In the genomic region with DNA sequence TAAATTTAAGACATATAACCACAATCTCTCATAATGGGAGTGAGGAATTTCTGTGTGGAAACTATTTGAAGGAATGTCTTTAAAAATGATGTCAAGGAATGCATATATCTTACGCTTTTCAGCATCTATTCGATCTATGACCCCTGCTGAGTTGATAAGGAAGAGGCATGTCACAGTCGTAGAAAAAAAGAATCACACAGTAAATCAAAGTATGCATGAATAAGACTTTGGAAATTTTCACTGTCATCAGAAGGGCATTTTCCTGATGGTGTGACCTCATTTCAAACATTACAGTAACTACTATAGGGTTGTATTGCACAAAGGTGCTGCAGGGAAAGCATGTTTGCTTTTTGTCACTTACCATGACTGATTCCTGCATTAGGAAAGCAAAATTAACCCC, we compare ENCODE assay signal across 17 cellular contexts. TPM values are rescaled to one million over a fixed set of nuclear protein-coding genes. Genes with fewer than 3 reads are reported as not detected.
A peak's percentile ranks its signal among the peaks of the same experiment; 100 is the strongest.
DNase-seq lines count a peak whose midpoint lies in the region; ATAC-seq, FAIRE-seq and TF ChIP-seq lines count a peak whose summit lies in the region.
"Had no signal": no experiment of that assay in that cellular context is flagged by ENCODE, and none has a peak within 500 bp of the region (broad histone marks: within the 10 kb centered on the region; RNA-seq: fewer than 3 reads in every experiment).

No MANE protein-coding gene starts in this region.

- no peaks in the 10 kb centered on the region for H3K9me1 ChIP-seq in endothelial cell of umbilical vein (replicated peaks; ENCODE audit: control insufficient read depth, extremely low read depth, insufficient read depth, low read length)

- H4K20me1 ChIP-seq in endothelial cell of umbilical vein (replicated peaks; ENCODE audit: control insufficient read depth, extremely low read depth, insufficient read depth, low read length) (no peaks in the 10 kb centered on the region), osteoblast (ENCODE audit: insufficient read depth, low read length) (no peaks in the 10 kb centered on the region), hepatocyte (ENCODE audit: insufficient read depth, poor library complexity, severe bottlenecking) (no peaks in the 10 kb centered on the region)

- no peak overlapping the region for H3K27ac Mint-ChIP-seq in T-helper 17 cell
- no peak overlapping the region for H3K27ac Mint-ChIP-seq in natural killer cell treated with Interleukin-12 subunit alpha and Interleukin-12 subunit beta and Interleukin-15 and Interleukin-18, amount 100 ng/mL, for 72 hours
- H3K27ac Mint-ChIP-seq: activated CD4-positive, alpha-beta T cell treated with anti-CD3 and anti-CD28 coated beads for 36 hours; activated T-cell treated with anti-CD3 and anti-CD28 coated beads, Interleukin-2, amount 50 U/mL, for 72 hours; CD8-positive, alpha-beta T cell; H9; naive thymus-derived CD8-positive, alpha-beta T cell; T-helper 1 cell treated with Interleukin-12 subunit alpha and Interleukin-12 subunit beta and Interleukin-4 antibody, amounts not matched to agents 30 μg/mL and 1 μg/mL, for 36 hours had no signal

- peaks cover 2% of the 10 kb centered on the region for H3K4me1 Mint-ChIP-seq in T-helper 17 cell
- H3K4me1 Mint-ChIP-seq in natural killer cell treated with Interleukin-12 subunit alpha and Interleukin-12 subunit beta and Interleukin-15 and Interleukin-18, amount 100 ng/mL, for 72 hours (ENCODE audit: low read depth in 2 of 2), result no peaks in the 10 kb centered on the region
- H3K4me1 Mint-ChIP-seq: activated CD4-positive, alpha-beta T cell treated with anti-CD3 and anti-CD28 coated beads for 36 hours; H9; naive thymus-derived CD8-positive, alpha-beta T cell had no signal

- peaks cover 5% of the 10 kb centered on the region for H3K36me3 Mint-ChIP-seq in T-helper 17 cell (ENCODE audit: low read depth)
- peaks cover 8% of the 10 kb centered on the region for H3K36me3 Mint-ChIP-seq in natural killer cell treated with Interleukin-12 subunit alpha and Interleukin-12 subunit beta and Interleukin-15 and Interleukin-18, amount 100 ng/mL, for 72 hours

- no peaks in the 10 kb centered on the region for H3K79me2 ChIP-seq in endothelial cell of umbilical vein (ENCODE audit: control insufficient read depth, insufficient read depth, low read length)
- no peaks in the 10 kb centered on the region for H3K79me2 ChIP-seq in osteoblast (ENCODE audit: insufficient read depth, low read length)
- no peaks in the 10 kb centered on the region for H3K79me2 ChIP-seq in hepatocyte

- intact Hi-C loops in endothelial cell of umbilical vein (cut with micrococcal nuclease), result no loop called here
- intact Hi-C loops in psoas muscle (cut with DNase I), result no loop called here

- no TSS peak for BruUV-seq in endothelial cell of umbilical vein (replicated peaks; lab: Mats Ljungman, UMichigan)

- ATAC-seq in psoas muscle (no peak), T-helper 17 cell (no peak)
- ATAC-seq in natural killer cell treated with Interleukin-12 subunit alpha and Interleukin-12 subunit beta and Interleukin-15 and Interleukin-18, amount 100 ng/mL, for 72 hours, result no peak
- ATAC-seq: activated CD4-positive, alpha-beta T cell treated with anti-CD3 and anti-CD28 coated beads for 36 hours; activated T-cell treated with anti-CD3 and anti-CD28 coated beads, Interleukin-2, amount 50 U/mL, for 72 hours; CD8-positive, alpha-beta T cell; naive thymus-derived CD8-positive, alpha-beta T cell had no signal

- dilution Hi-C loops in endothelial cell of umbilical vein (cut with MboI; ENCODE audit: extremely low pct_ligation_motif_present, low sequenced_read_pairs), result no loop called here

- no peak for TF ChIP-seq CTCF in endothelial cell of umbilical vein (IDR thresholded peaks at IDR 0.05; ENCODE audit: extremely low read depth in 1 of 2, insufficient read depth in 1 of 2, low read depth in 1 of 2, low read length in 2 of 2)
- no peak for TF ChIP-seq CTCF in osteoblast (IDR thresholded peaks at IDR 0.05; ENCODE audit: extremely low read depth, low read depth, low read length)
- TF ChIP-seq CTCF in hepatocyte (IDR thresholded peaks at IDR 0.05; ENCODE audit: poor library complexity), result no peak
- no peak for TF ChIP-seq CTCF in psoas muscle (IDR thresholded peaks at IDR 0.05)

- H3K4me3 ChIP-seq in endothelial cell of umbilical vein (replicated peaks in 1 of 3; ENCODE audit: insufficient read depth in 1 of 3, low read depth in 1 of 3, low read length in 3 of 3) (no peak overlapping the region), osteoblast (ENCODE audit: insufficient read depth, low read length) (no peak overlapping the region), hepatocyte (no peak overlapping the region), psoas muscle (no peak overlapping the region)
- H3K4me3 ChIP-seq: adrenal gland, sigmoid colon had no signal

- peak; percentile 48 for DNase-seq in Daoy (ENCODE audit: low read depth)
- DNase-seq in RCC 7860 (ENCODE audit: low spot score), result peak; percentile 86
- DNase-seq in endothelial cell of umbilical vein (ENCODE audit: low read depth, low spot score), result peak; percentile 36
- DNase-seq in osteoblast (ENCODE audit: insufficient read length, low spot score, missing footprints), result no peak
- DNase-seq in hepatocyte (ENCODE audit: low spot score), result no peak
- DNase-seq in psoas muscle, result no peak
- DNase-seq in T-helper 17 cell, result no peak
- DNase-seq in natural killer cell treated with Interleukin-12 subunit alpha and Interleukin-12 subunit beta and Interleukin-15 and Interleukin-18, amount 100 ng/mL, for 72 hours (ENCODE audit: low spot score), result no peak
- DNase-seq: activated CD4-positive, alpha-beta T cell treated with anti-CD3 and anti-CD28 coated beads for 36 hours; activated T-cell treated with anti-CD3 and anti-CD28 coated beads, Interleukin-2, amount 50 U/mL, for 72 hours; adrenal gland; CD8-positive, alpha-beta T cell; H9; left colon; naive thymus-derived CD8-positive, alpha-beta T cell; sigmoid colon had no signal

- TF ChIP-seq POLR2A in endothelial cell of umbilical vein (IDR thresholded peaks at IDR 0.05; ENCODE audit: low read depth, low read length), result no peak

- no peak for FAIRE-seq in RCC 7860 (lab: Jason Lieb, UNC)
- FAIRE-seq in endothelial cell of umbilical vein (lab: Jason Lieb, UNC), result no peak

- H3K36me3 ChIP-seq in endothelial cell of umbilical vein (ENCODE audit: control insufficient read depth in 2 of 2, extremely low read depth in 1 of 2, insufficient read depth in 2 of 2, low read length in 2 of 2) (no peaks in the 10 kb centered on the region), osteoblast (ENCODE audit: insufficient read depth, low read length) (no peaks in the 10 kb centered on the region), hepatocyte (replicated peaks; ENCODE audit: insufficient read depth, low read depth) (no peaks in the 10 kb centered on the region), psoas muscle (ENCODE audit: insufficient read depth in 1 of 2, low read depth in 1 of 2) (peaks cover 0 to 15% of the 10 kb centered on the region in 2 donors)
- H3K36me3 ChIP-seq: adrenal gland had no signal

- H3K4me2 ChIP-seq in endothelial cell of umbilical vein (ENCODE audit: insufficient read depth, low read length) (no peak overlapping the region), osteoblast (ENCODE audit: insufficient read depth, low read length) (peak overlapping the region; percentile 4), hepatocyte (no peak overlapping the region)

- H3K27me3 ChIP-seq in endothelial cell of umbilical vein (ENCODE audit: control insufficient read depth in 2 of 2, insufficient read depth in 2 of 2, low read length in 2 of 2), result no peaks in the 10 kb centered on the region
- H3K27me3 ChIP-seq in osteoblast (ENCODE audit: insufficient read depth, low read length), result no peaks in the 10 kb centered on the region
- H3K27me3 ChIP-seq in hepatocyte, result no peaks in the 10 kb centered on the region
- H3K27me3 ChIP-seq in psoas muscle (ENCODE audit: insufficient read depth in 3 of 3, low read length in 2 of 3), result no peaks in the 10 kb centered on the region
- H3K27me3 ChIP-seq: adrenal gland, sigmoid colon had no signal

- peaks cover 2% of the 10 kb centered on the region for H3K4me1 ChIP-seq in endothelial cell of umbilical vein (ENCODE audit: control insufficient read depth, extremely low read depth, insufficient read depth, low read length)
- H3K4me1 ChIP-seq in osteoblast (ENCODE audit: insufficient read depth, low read length), result peaks cover 13% of the 10 kb centered on the region
- H3K4me1 ChIP-seq in hepatocyte (ENCODE audit: insufficient read depth), result peaks cover 3% of the 10 kb centered on the region
- no peaks in the 10 kb centered on the region for H3K4me1 ChIP-seq in psoas muscle
- H3K4me1 ChIP-seq: adrenal gland, sigmoid colon had no signal

- WGBS in hepatocyte (ENCODE audit: low lambda C conversion rate, missing lambda C conversion rate), result 57% methylated on average over 3 of the region's 3 CpGs
- 62 to 66% (median 65%) methylated on average over 3 of the region's 3 CpGs for WGBS in psoas muscle, 3 donors

- POLR2A ChIA-PET in endothelial cell of umbilical vein (lab: Charles Lee), result no interaction called here

- no peaks in the 10 kb centered on the region for H3K9me2 ChIP-seq in hepatocyte (replicated peaks; ENCODE audit: insufficient read depth)

- H3K9me3 ChIP-seq in endothelial cell of umbilical vein (replicated peaks; ENCODE audit: control insufficient read depth, insufficient read depth, low read length) (no peaks in the 10 kb centered on the region), osteoblast (ENCODE audit: low read depth, low read length) (no peaks in the 10 kb centered on the region), hepatocyte (ENCODE audit: low read depth) (no peaks in the 10 kb centered on the region), psoas muscle (no peaks in the 10 kb centered on the region), T-helper 17 cell (ENCODE audit: control insufficient read depth, low read length, poor library complexity, severe bottlenecking) (no peaks in the 10 kb centered on the region)
- H3K9me3 ChIP-seq: adrenal gland, sigmoid colon had no signal

- no peak overlapping the region for H3K4me3 Mint-ChIP-seq in T-helper 17 cell
- H3K4me3 Mint-ChIP-seq in natural killer cell treated with Interleukin-12 subunit alpha and Interleukin-12 subunit beta and Interleukin-15 and Interleukin-18, amount 100 ng/mL, for 72 hours, result no peak overlapping the region
- H3K4me3 Mint-ChIP-seq: activated CD4-positive, alpha-beta T cell treated with anti-CD3 and anti-CD28 coated beads for 36 hours; activated T-cell treated with anti-CD3 and anti-CD28 coated beads, Interleukin-2, amount 50 U/mL, for 72 hours; CD8-positive, alpha-beta T cell; H9; naive thymus-derived CD8-positive, alpha-beta T cell; T-helper 1 cell treated with Interleukin-12 subunit alpha and Interleukin-12 subunit beta and Interleukin-4 antibody, amounts not matched to agents 30 μg/mL and 1 μg/mL, for 36 hours had no signal

- peak overlapping the region; percentile 1 for H3K9ac ChIP-seq in endothelial cell of umbilical vein (replicated peaks; ENCODE audit: extremely low read depth, insufficient read depth, low read length)

- H3K27me3 Mint-ChIP-seq in T-helper 17 cell, result no peaks in the 10 kb centered on the region
- H3K27me3 Mint-ChIP-seq in natural killer cell treated with Interleukin-12 subunit alpha and Interleukin-12 subunit beta and Interleukin-15 and Interleukin-18, amount 100 ng/mL, for 72 hours, result no peaks in the 10 kb centered on the region
- H3K27me3 Mint-ChIP-seq: activated CD4-positive, alpha-beta T cell treated with anti-CD3 and anti-CD28 coated beads for 36 hours; naive thymus-derived CD8-positive, alpha-beta T cell had no signal

- CTCF ChIA-PET in endothelial cell of umbilical vein (lab: Charles Lee), result no interaction called here

- no peaks in the 10 kb centered on the region for H3K9me3 Mint-ChIP-seq in natural killer cell treated with Interleukin-12 subunit alpha and Interleukin-12 subunit beta and Interleukin-15 and Interleukin-18, amount 100 ng/mL, for 72 hours
- H3K9me3 Mint-ChIP-seq: activated T-cell treated with anti-CD3 and anti-CD28 coated beads, Interleukin-2, amount 50 U/mL, for 72 hours; CD8-positive, alpha-beta T cell; H9; naive thymus-derived CD8-positive, alpha-beta T cell; T-helper 1 cell treated with Interleukin-12 subunit alpha and Interleukin-12 subunit beta and Interleukin-4 antibody, amounts not matched to agents 30 μg/mL and 1 μg/mL, for 36 hours had no signal

- H3K27ac ChIP-seq in endothelial cell of umbilical vein (ENCODE audit: insufficient read depth, low read depth, low read length) (no peak overlapping the region), osteoblast (ENCODE audit: low read depth, low read length) (peak overlapping the region; percentile 6), hepatocyte (no peak overlapping the region), psoas muscle (no peak overlapping the region)
- H3K27ac ChIP-seq: adrenal gland, sigmoid colon had no signal

- no peak overlapping the region for H2AFZ ChIP-seq in endothelial cell of umbilical vein (ENCODE audit: low read depth, low read length)
- H2AFZ ChIP-seq in osteoblast (ENCODE audit: low read length), result no peak overlapping the region
- no peak overlapping the region for H2AFZ ChIP-seq in hepatocyte

RNA-seq across cellular contexts. Expression of a gene that starts 41.5 kb away (rescaled TPM):
- not detected in 2 replicates for total RNA-seq in Daoy (2014; rRNA removed; shearing (Covaris generic))
- total RNA-seq in endothelial cell of umbilical vein (not detected in 2 replicates), osteoblast (not detected in 2 replicates), hepatocyte (not detected in 2 replicates), psoas muscle (under 1 TPM in 1 of 4 donors, not detected in 3; 0.46 TPM), T-helper 17 cell (1 to 10 TPM in 1 of 2 donors, under 1 TPM in 1; 0.32 to 1.4 TPM)
- polyA plus RNA-seq in endothelial cell of umbilical vein (not detected in 2 replicates), hepatocyte (0.44 TPM in 1 of 2 replicates, not detected in the other), psoas muscle (under 1 TPM in 2 of 3 donors, not detected in 1; 0.03 to 0.10 TPM)
- not detected in 2 replicates for polyA plus RNA-seq in endothelial cell of umbilical vein (2011; cell fraction: cytosol; rRNA removed)
- polyA plus RNA-seq in endothelial cell of umbilical vein (2011; cell fraction: nucleus; rRNA removed), result 0.08 and 0.21 TPM in 2 replicates
- polyA plus RNA-seq in endothelial cell of umbilical vein (2012), result not detected in 2 replicates
- polyA minus RNA-seq in endothelial cell of umbilical vein, result not detected in 2 replicates
- polyA minus RNA-seq in endothelial cell of umbilical vein (2011; cell fraction: cytosol; rRNA and poly(A)+ RNA removed), result not detected
- not detected in 2 replicates for polyA minus RNA-seq in endothelial cell of umbilical vein (2011; cell fraction: nucleus; rRNA and poly(A)+ RNA removed)
- total RNA-seq in natural killer cell treated with Interleukin-12 subunit alpha and Interleukin-12 subunit beta and Interleukin-15 and Interleukin-18, amount 100 ng/mL, for 72 hours, result 1 to 10 TPM in 1 of 2 donors, not detected in 1; 1.0 TPM
- total RNA-seq: H9, left colon had no signal
- polyA plus RNA-seq: naive thymus-derived CD8-positive, alpha-beta T cell had no signal

Comparison
In these comparisons a context has a peak if more than half of its experiments do, and no peak if none do; other contexts are left out.
1. DNase-seq: peak in Daoy (single experiment), RCC 7860 (single experiment) and endothelial cell of umbilical vein (single experiment); none in osteoblast (single experiment), hepatocyte (single experiment), psoas muscle (0 of 2), T-helper 17 cell (0 of 3) and natural killer cell treated with Interleukin-12 subunit alpha and Interleukin-12 subunit beta and Interleukin-15 and Interleukin-18, amount 100 ng/mL, for 72 hours (single experiment).